Comparison of ENCODE assay signal across 8 cellular contexts in genomic region chr1:109548321-109549267, GRCh38. TPM values are rescaled to one million over a fixed set of nuclear protein-coding genes. Genes with fewer than 3 reads are reported as not detected.
DNase-seq lines count a peak whose midpoint lies in the region; ATAC-seq and TF ChIP-seq lines count a peak whose summit lies in the region.

Gene GNAI3, plus strand, starts transcription at chr1:109548615. Its CDS starts 106 bp downstream, at chr1:109548721.

- intact Hi-C loops in left ventricle myocardium superior (cut with micrococcal nuclease) (loop anchor here (5.0 kb wide), 2 partner anchors 94 to 224 kb away; no protein-coding TSS in a partner anchor), prostate gland (cut with DNase I) (loop anchor here (5.0 kb wide), 1 partner anchor 84 kb away; no protein-coding TSS in a partner anchor)

- H3K36me3 ChIP-seq in prostate gland (no peaks in the 10 kb centered on the region), urinary bladder (ENCODE audit: insufficient read depth) (no peaks in the 10 kb centered on the region)

- WGBS in prostate gland, result under 1% methylated on average over 65 of the region's 68 CpGs
- WGBS in urinary bladder, result under 1% methylated on average over 68 of the region's 68 CpGs

- peak within 1 kb of the TSS; percentile 100 for H3K4me3 Mint-ChIP-seq in T-helper 17 cell

- no peaks in the 10 kb centered on the region for H3K27me3 Mint-ChIP-seq in T-helper 17 cell

- H3K9me3 ChIP-seq in T-helper 17 cell (ENCODE audit: control insufficient read depth, low read length, poor library complexity, severe bottlenecking) (no peaks in the 10 kb centered on the region), prostate gland (no peaks in the 10 kb centered on the region)

- peak within 1 kb of the TSS; percentile 71 to 76 for H3K4me3 ChIP-seq in prostate gland
- peak within 1 kb of the TSS; percentile 85 for H3K4me3 ChIP-seq in urinary bladder (ENCODE audit: low read depth, low read length)

- peaks cover 33% of the 10 kb centered on the region for H3K4me1 Mint-ChIP-seq in T-helper 17 cell

- H3K27ac ChIP-seq in prostate gland, result peak within 1 kb of the TSS; percentile 95 to 96
- peak within 1 kb of the TSS; percentile 95 for H3K27ac ChIP-seq in urinary bladder (ENCODE audit: low read depth)

- peak; percentile 86 to 88 for DNase-seq in NCI-H187 (lab: John Stamatoyannopoulos, UW)
- DNase-seq in T-helper 17 cell, result peak; percentile 86 to 92 (median 87)
- DNase-seq in anterior cingulate cortex (lab: John Stamatoyannopoulos, UW), result peak; percentile 60 to 99 (median 94)
- peak; percentile 96 for DNase-seq in left ventricle myocardium superior
- DNase-seq in prostate gland (ENCODE audit: low spot score), result peak; percentile 97

- H3K36me3 Mint-ChIP-seq in T-helper 17 cell (ENCODE audit: low read depth), result peaks cover 8% of the 10 kb centered on the region

- TF ChIP-seq CTCF in prostate gland (IDR thresholded peaks at IDR 0.05), result peak in 1 of 4 experiments; percentile 11

- H3K4me1 ChIP-seq in prostate gland (replicated peaks), result no peaks in the 10 kb centered on the region
- peaks cover 1% of the 10 kb centered on the region for H3K4me1 ChIP-seq in urinary bladder (ENCODE audit: insufficient read depth)

- H3K27ac Mint-ChIP-seq in T-helper 17 cell, result peak within 1 kb of the TSS; percentile 99

- no peaks in the 10 kb centered on the region for H3K27me3 ChIP-seq in prostate gland (replicated peaks; ENCODE audit: insufficient read depth)

- ATAC-seq in GM18502 (IDR thresholded peaks at IDR 0.05; ENCODE audit: poor library complexity, unreplicated experiment) (peak; percentile 87), HG02943 (IDR thresholded peaks at IDR 0.05; ENCODE audit: low read depth, unreplicated experiment) (peak; percentile 86), T-helper 17 cell (peak; percentile 92), left ventricle myocardium superior (peak; percentile 97)

- peak; percentile 99 for TF ChIP-seq POLR2A in prostate gland (IDR thresholded peaks at IDR 0.05)

RNA-seq across cellular contexts. Expression of gene GNAI3, which starts in this region (rescaled TPM):
- 1 to 10 TPM; 7.8 to 8.8 TPM for total RNA-seq in T-helper 17 cell
- total RNA-seq in left ventricle myocardium superior, result 2.2 TPM
- total RNA-seq in prostate gland, result 1 to 10 TPM; 5.1 to 5.4 TPM
- 17.4 TPM for total RNA-seq in urinary bladder
- polyA plus RNA-seq in urinary bladder, result 5.1 TPM

Comparison
In these comparisons a context has a peak if more than half of its experiments do, and no peak if none do; other contexts are left out.
1. Peak in every context shown above with its lines: DNase-seq, ATAC-seq, H3K4me3 ChIP-seq and H3K27ac ChIP-seq.